ENCODE assay signal across 9 cellular contexts in the genomic region with DNA sequence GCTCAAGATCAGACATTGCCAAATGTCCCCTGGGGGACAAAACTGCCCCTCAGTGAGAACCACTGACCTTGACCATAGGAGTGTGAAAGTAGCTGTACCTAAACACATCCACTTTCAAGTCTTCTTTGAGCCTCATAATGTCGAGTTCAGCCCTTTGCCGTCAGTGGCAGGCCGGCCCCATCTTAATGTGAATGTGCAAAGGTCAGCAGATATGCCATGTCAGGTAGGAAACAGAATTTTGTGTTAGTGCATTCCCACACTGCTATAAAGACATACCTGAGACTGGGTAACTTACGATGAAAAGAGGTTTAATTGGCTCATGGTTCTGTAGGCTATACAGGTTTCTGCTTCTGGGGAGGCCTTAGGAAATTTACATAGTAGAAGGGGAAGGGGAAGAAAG.
"Had no signal": no experiment of that assay in that cellular context is flagged by ENCODE, and none has a peak within 500 bp of the region (broad histone marks: within the 10 kb centered on the region; RNA-seq: fewer than 3 reads in every experiment).

No MANE protein-coding gene starts in this region.

- H3K4me1 Mint-ChIP-seq: IgD-negative memory B cell had no signal

- H3K27ac Mint-ChIP-seq: IgD-negative memory B cell had no signal

- FAIRE-seq: HTR-8/SVneo, K562 had no signal

- H3K4me2 ChIP-seq: KMS-11 had no signal

- ATAC-seq: K562 had no signal

- H3K36me3 Mint-ChIP-seq: IgD-negative memory B cell had no signal

- DNase-seq: Karpas-422, Kasumi-1, KBM-7, KG1 had no signal

- H3K4me3 ChIP-seq: K562 had no signal

- H3K9ac ChIP-seq: KMS-11 had no signal

- H3K27ac ChIP-seq: HL-60, KMS-11 had no signal

- H3K4me3 Mint-ChIP-seq: IgD-negative memory B cell had no signal
